In genomic region chr7:24141876-24142509, GRCh38 we compare ENCODE assay signal across 22 cellular contexts.
"Had no signal": no experiment of that assay in that cellular context is flagged by ENCODE, and none has a peak within 500 bp of the region (broad histone marks: within the 10 kb centered on the region; RNA-seq: fewer than 3 reads in every experiment).

No MANE protein-coding gene starts in this region.

- H3K9me3 ChIP-seq: heart left ventricle, lower lobe of right lung, prostate gland, thyroid gland, upper lobe of right lung had no signal

- H3K4me1 ChIP-seq: heart left ventricle, lower lobe of right lung, prostate gland, thyroid gland, upper lobe of right lung had no signal

- H3K4me3 ChIP-seq: heart left ventricle, lower lobe of right lung, ovary, prostate gland, skin epidermis, thyroid gland, upper lobe of right lung had no signal

- H3K27ac ChIP-seq: heart left ventricle, lower lobe of right lung, ovary, prostate gland, skin epidermis, thyroid gland, upper lobe of right lung had no signal

- H3K27me3 ChIP-seq: heart left ventricle, ovary, thyroid gland had no signal

- DNase-seq: activated B cell treated with CpG ODN at 0.5 μM for 24 hours; activated CD4-positive, alpha-beta T cell treated with anti-CD3 and anti-CD28 coated beads for 36 hours; activated CD4-positive, alpha-beta T cell treated with anti-CD3 and anti-CD28 coated beads, Interleukin-2, amount 50 U/mL, for 4 hours; activated CD8-positive, alpha-beta memory T cell treated with anti-CD3 and anti-CD28 coated beads for 24 hours; activated CD8-positive, alpha-beta memory T cell treated with anti-CD3 and anti-CD28 coated beads, Interleukin-2, amount 50 U/mL, for 4 hours; activated T-cell treated with anti-CD3 and anti-CD28 coated beads, Interleukin-2, amount 50 U/mL, for 24 hours; aorta; caudate nucleus; effector memory CD8-positive, alpha-beta T cell; heart left ventricle; left colon; lower lobe of right lung; naive thymus-derived CD8-positive, alpha-beta T cell; ovary; right cardiac atrium; stimulated activated CD4-positive, alpha-beta T cell treated with anti-CD3 and anti-CD28 coated beads, Interleukin-1b, Interleukin-23, amount 100 ng/mL, for 48 hours; substantia nigra; T-helper 9 cell; thyroid gland; upper lobe of right lung had no signal

- H3K36me3 ChIP-seq: heart left ventricle, lower lobe of right lung, ovary, prostate gland, thyroid gland, upper lobe of right lung had no signal
